Comparison of ENCODE assay signal across 8 cellular contexts in genomic region chr9:99823392-99824377, GRCh38. TPM values are rescaled to one million over a fixed set of nuclear protein-coding genes. Genes with fewer than 3 reads are reported as not detected.
DNase-seq lines count a peak whose midpoint lies in the region; ATAC-seq and TF ChIP-seq lines count a peak whose summit lies in the region.

No MANE protein-coding gene starts in this region.

- WGBS in mammary epithelial cell (ENCODE audit: low coverage, missing lambda C conversion rate) = 5% methylated on average over 29 of the region's 61 CpGs

- H3K4me1 ChIP-seq in mammary epithelial cell (ENCODE audit: insufficient read depth, low read length) = peaks cover 36% of the 10 kb centered on the region

- no peaks in the 10 kb centered on the region for H4K20me1 ChIP-seq in mammary epithelial cell (ENCODE audit: insufficient read depth, low read length)

- peak overlapping the region; percentile 100 for H3K4me2 ChIP-seq in mammary epithelial cell (ENCODE audit: insufficient read depth, low read depth, low read length)

- POLR2A ChIA-PET in AG04450 (lab: Yijun Ruan, JAX) = no interaction called here

- H3K4me3 ChIP-seq in AG04450 (ENCODE audit: low read depth, low read length) (peak overlapping the region; percentile 81), mammary epithelial cell (replicated peaks in 1 of 3; ENCODE audit: insufficient read depth in 1 of 3, low read depth in 2 of 3, low read length in 3 of 3) (peak overlapping the region; percentile 63 to 92 (median 87))

- no peaks in the 10 kb centered on the region for H3K36me3 ChIP-seq in mammary epithelial cell (ENCODE audit: insufficient read depth, low read length)

- dilution Hi-C loops in mammary epithelial cell (cut with HindIII; ENCODE audit: low sequenced_read_pairs) = no loop called here

- no peak overlapping the region for H3K27ac ChIP-seq in AG04450 (ENCODE audit: low read depth, low read length)
- peak overlapping the region; percentile 23; the same call in 1 of the 2 replicates for H3K27ac ChIP-seq in VCaP
- no peak overlapping the region for H3K27ac ChIP-seq in mammary epithelial cell (ENCODE audit: insufficient read depth, low read depth, low read length)

- H3K27me3 ChIP-seq in AG04450 (ENCODE audit: control insufficient read depth, insufficient read depth, low read length) (peaks cover 14% of the 10 kb centered on the region), mammary epithelial cell (ENCODE audit: insufficient read depth, low read length) (peaks cover 30% of the 10 kb centered on the region)

- intact Hi-C loops in mammary epithelial cell (cut with micrococcal nuclease) = loop anchor here (2.0 to 10.0 kb wide), 7 partner anchors 83 to 774 kb away; partner anchors contain the start of genes MSANTD3 and STX17

- in situ Hi-C loops in mammary epithelial cell (cut with MboI; ENCODE audit: low sequenced_read_pairs in 2 of 2) = loop anchor here in 1 of 2 donors (25.0 kb wide), 4 partner anchors 89 to 764 kb away; partner anchors contain the start of genes CAVIN4 and STX17

- H3K9me3 ChIP-seq in AG04450 (ENCODE audit: control insufficient read depth, insufficient read depth, low read length) (no peaks in the 10 kb centered on the region; the same call in 1 of the 2 replicates), mammary epithelial cell (replicated peaks; ENCODE audit: insufficient read depth, low read length) (no peaks in the 10 kb centered on the region)

- TF ChIP-seq CTCF in AG04450 (IDR thresholded peaks at IDR 0.05; ENCODE audit: low read depth, low read length) (no peak), VCaP (conservative IDR thresholded peaks at IDR 0.05) (no peak), mammary epithelial cell (conservative IDR thresholded peaks at IDR 0.05 in 1 of 2, IDR thresholded peaks at IDR 0.05 in 1 of 2; ENCODE audit: extremely low read depth in 1 of 2, insufficient read depth in 1 of 2, low read depth in 1 of 2, low read length in 2 of 2) (no peak)

- DNase-seq in AG04450 (ENCODE audit: low read depth, low spot score) (no peak), HCEC 1CT (peak; percentile 45), mammary epithelial cell (peak; percentile 43), left lobe of liver (ENCODE audit: low spot score) (peak; percentile 47), NCI-H1436 (lab: John Stamatoyannopoulos, UW) (no peak)
- peak; percentile 71 for DNase-seq in stimulated activated CD4-positive, alpha-beta T cell treated with anti-CD3 and anti-CD28 coated beads, Interleukin-1b, Interleukin-23, amount 100 ng/mL, for 48 hours

- no peak overlapping the region for H3K9ac ChIP-seq in mammary epithelial cell (ENCODE audit: insufficient read depth, low read length)

- ATAC-seq in left lobe of liver = no peak
- no peak for ATAC-seq in HG03159 (IDR thresholded peaks at IDR 0.05; ENCODE audit: unreplicated experiment)

- no peaks in the 10 kb centered on the region for H3K79me2 ChIP-seq in mammary epithelial cell (ENCODE audit: insufficient read depth, low read length)

- peak overlapping the region; percentile 94 for H2AFZ ChIP-seq in mammary epithelial cell (ENCODE audit: low read depth, low read length)

- BruUV-seq in mammary epithelial cell (replicated peaks; lab: Mats Ljungman, UMichigan) = no TSS peak

- CTCF ChIA-PET in AG04450 (lab: Charles Lee) (interaction anchor here (1.0 to 1.5 kb wide), 5 partner anchors 83 to 524 kb away, joined by 3 to 10 read pairs (median 3); no protein-coding TSS in a partner anchor), mammary epithelial cell (lab: Charles Lee; ENCODE audit: low non-redundant PET) (interaction anchor here (0.6 kb wide), 1 partner anchor 82 kb away, joined by 4 read pairs; no protein-coding TSS in a partner anchor)

RNA-seq across cellular contexts. Expression of gene NR4A3, which starts 2.0 kb away (rescaled TPM):
- polyA plus RNA-seq in AG04450 (2011; rRNA removed) = 0.14 and 0.17 TPM in 2 replicates
- polyA minus RNA-seq in AG04450 (2011; rRNA and poly(A)+ RNA removed) = 0.48 and 0.64 TPM in 2 replicates
- total RNA-seq in mammary epithelial cell = under 1 TPM; under 0.01 to 0.09 TPM
- polyA plus RNA-seq in mammary epithelial cell = 0.03 TPM
- not detected for polyA minus RNA-seq in mammary epithelial cell
- total RNA-seq in left lobe of liver = 0.13 TPM

Comparison
In these comparisons a context has a peak if more than half of its experiments do, and no peak if none do; other contexts are left out.
1. DNase-seq: peak in HCEC 1CT (single experiment), mammary epithelial cell (single experiment), left lobe of liver (single experiment) and stimulated activated CD4-positive, alpha-beta T cell treated with anti-CD3 and anti-CD28 coated beads, Interleukin-1b, Interleukin-23, amount 100 ng/mL, for 48 hours (single experiment); none in AG04450 (single experiment) and NCI-H1436 (single experiment).